ENCODE assay signal across 28 cellular contexts in the genomic region with DNA sequence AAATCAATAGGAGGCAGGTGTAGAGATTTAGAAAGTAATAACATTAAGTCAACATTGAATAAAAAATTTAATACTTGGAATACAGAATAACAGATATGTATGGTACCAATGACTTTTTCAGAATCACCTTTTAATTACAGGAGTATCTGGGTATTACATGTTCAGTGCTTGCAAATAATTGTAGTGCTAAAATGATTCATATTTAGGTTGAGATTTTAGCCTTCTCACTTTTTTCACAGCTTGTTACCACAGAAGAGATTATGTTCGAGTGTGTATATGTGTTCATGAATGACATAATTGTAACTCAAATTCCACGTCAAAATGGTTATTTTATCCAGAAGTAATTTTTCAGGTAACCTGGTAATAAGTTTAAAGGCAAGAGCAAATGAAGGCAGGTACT.
"Had no signal": no experiment of that assay in that cellular context is flagged by ENCODE, and none has a peak within 500 bp of the region (broad histone marks: within the 10 kb centered on the region; RNA-seq: fewer than 3 reads in every experiment).

No MANE protein-coding gene starts in this region.

- H3K4me3 Mint-ChIP-seq: naive thymus-derived CD4-positive, alpha-beta T cell; type B pancreatic cell had no signal

- DNase-seq: dermis blood vessel endothelial cell; effector memory CD4-positive, alpha-beta T cell; erythroblast; esophagus squamous epithelium; head of caudate nucleus; mesendoderm; midbrain; naive thymus-derived CD4-positive, alpha-beta T cell; occipital lobe; ovary; stimulated activated CD4-positive, alpha-beta T cell treated with anti-CD3 and anti-CD28 coated beads, Interleukin-12 subunit alpha, Interleukin-12 subunit beta, amount 100 ng/mL, for 4 hours; stimulated activated CD4-positive, alpha-beta T cell treated with anti-CD3 and anti-CD28 coated beads, Interleukin-1b, Interleukin-23, amount 100 ng/mL, for 48 hours; stimulated activated CD4-positive, alpha-beta T cell treated with anti-CD3 and anti-CD28 coated beads, Interleukin-4, amount 100 ng/mL, for 1 hour; stimulated activated CD8-positive, alpha-beta memory T cell treated with anti-CD3 and anti-CD28 coated beads, Interleukin-4, amount 100 ng/mL, for 48 hours; stimulated activated naive CD4-positive, alpha-beta T cell treated with Interleukin-2 at 50 U/mL for 16 hours; substantia nigra; testis; tibial artery had no signal

- H3K27ac Mint-ChIP-seq: naive thymus-derived CD4-positive, alpha-beta T cell; progenitor cell of endocrine pancreas; type B pancreatic cell had no signal

- H3K27me3 ChIP-seq: esophagus squamous epithelium, ovary, right atrium auricular region, testis, tibial artery had no signal

- H3K4me3 ChIP-seq: coronary artery, esophagus squamous epithelium, ovary, right atrium auricular region, smooth muscle cell, testis, tibial artery had no signal

- FAIRE-seq: endothelial cell of umbilical vein, frontal cortex, urothelium cell line had no signal

- H3K4me1 ChIP-seq: right atrium auricular region, testis, tibial artery had no signal

- ATAC-seq: left lobe of liver; naive thymus-derived CD4-positive, alpha-beta T cell; sciatic nerve had no signal

- H3K36me3 ChIP-seq: esophagus squamous epithelium, ovary, right atrium auricular region, tibial artery had no signal

- H3K4me1 Mint-ChIP-seq: naive thymus-derived CD4-positive, alpha-beta T cell had no signal

- H3K27ac ChIP-seq: coronary artery, esophagus squamous epithelium, ovary, right atrium auricular region, testis, tibial artery had no signal

- H3K9me3 ChIP-seq: ovary, testis had no signal
